In the genomic region with DNA sequence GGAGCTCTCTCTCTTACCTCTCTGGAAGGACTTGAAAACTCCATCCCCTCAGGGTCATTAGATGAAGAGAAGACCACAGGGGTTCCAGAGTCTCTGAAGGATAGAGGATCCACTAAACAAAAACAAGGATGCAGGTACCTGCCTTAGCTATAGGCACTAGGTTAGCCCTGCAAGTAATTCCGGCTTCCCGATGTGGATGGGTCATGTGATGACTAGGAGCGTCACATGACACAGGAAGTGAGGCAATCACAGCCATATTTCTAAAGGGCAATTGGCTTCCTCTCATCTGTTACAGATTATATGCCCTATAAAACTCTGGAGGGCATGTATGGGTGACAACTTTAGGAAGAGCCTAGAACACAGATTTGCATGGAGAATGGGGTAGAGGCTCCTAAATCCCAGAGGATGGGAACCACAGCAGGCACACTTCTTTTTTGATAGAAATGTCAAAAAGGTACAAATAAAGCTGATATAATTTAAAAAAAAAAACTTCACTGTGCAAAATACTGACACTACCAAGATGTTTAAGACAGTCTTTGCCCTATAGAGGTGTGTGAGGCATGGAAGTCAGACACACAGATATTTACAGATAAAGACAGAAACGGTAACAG, we compare ENCODE assay signal across 8 cellular contexts. TPM values are rescaled to one million over a fixed set of nuclear protein-coding genes. Genes with fewer than 3 reads are reported as not detected.
DNase-seq lines count a peak whose midpoint lies in the region; ATAC-seq and TF ChIP-seq lines count a peak whose summit lies in the region.

No MANE protein-coding gene starts in this region.

- WGBS in body of pancreas, 2 donors, result 5 to 7% methylated on average over 4 of the region's 4 CpGs

- peak; percentile 43 for ATAC-seq in body of pancreas

- peaks cover 33% of the 10 kb centered on the region for H3K4me1 ChIP-seq in body of pancreas

- H3K27ac ChIP-seq in 22Rv1 (peak overlapping the region; percentile 95), body of pancreas (peak overlapping the region in 1 of 4 donors; percentile 53)

- in situ Hi-C loops in GM18951 (cut with MboI; ENCODE audit: low sequenced_read_pairs, unreplicated experiment), result no loop called here

- no peak overlapping the region for H3K4me3 ChIP-seq in body of pancreas

- H3K9me3 ChIP-seq in body of pancreas, result no peaks in the 10 kb centered on the region

- no peak for TF ChIP-seq CTCF in 22Rv1 (IDR thresholded peaks at IDR 0.05)
- TF ChIP-seq CTCF in body of pancreas (IDR thresholded peaks at IDR 0.05), result no peak

- H3K36me3 ChIP-seq in body of pancreas (replicated peaks in 1 of 2; ENCODE audit: insufficient read depth in 1 of 2, low read depth in 2 of 2), result peaks cover 0 to 2% of the 10 kb centered on the region in 2 donors

- peak; percentile 27 for TF ChIP-seq POLR2A in GM18951 (IDR thresholded peaks at IDR 0.05; ENCODE audit: extremely low read depth, insufficient read depth, insufficient read length)
- no peak for TF ChIP-seq POLR2A in body of pancreas (IDR thresholded peaks at IDR 0.05)

- intact Hi-C loops in body of pancreas (cut with DNase I), result no loop called here

- peak; percentile 67 for DNase-seq in NCI-H2107 (lab: John Stamatoyannopoulos, UW)
- DNase-seq in T-helper 22 cell (ENCODE audit: low read depth), result peak; percentile 60
- DNase-seq in body of pancreas, result peak; percentile 72 to 86 (median 81)
- peak; percentile 79 to 88 for DNase-seq in hippocampal formation (lab: John Stamatoyannopoulos, UW)
- peak; percentile 75 for DNase-seq in renal cortical epithelial cell (ENCODE audit: low read depth)
- no peak for DNase-seq in 8988T

- H3K27me3 ChIP-seq in body of pancreas, result no peaks in the 10 kb centered on the region

RNA-seq across cellular contexts. Expression of a gene that starts 14.1 kb away (rescaled TPM):
- total RNA-seq in body of pancreas (10 to 100 TPM in 1 of 2 donors, 1 to 10 TPM in 1; 6.2 to 12.2 TPM), renal cortical epithelial cell (5.6 and 10.2 TPM in 2 replicates)

RNA-seq across cellular contexts. Expression of a gene that starts 21.0 kb away (rescaled TPM):
- total RNA-seq in body of pancreas (10 to 100 TPM; 36.8 to 38.9 TPM), renal cortical epithelial cell (23.6 and 42.1 TPM in 2 replicates)

RNA-seq across cellular contexts. Expression of a gene that starts 32.1 kb away (rescaled TPM):
- total RNA-seq in body of pancreas (10 to 100 TPM; 36.6 to 40.7 TPM), renal cortical epithelial cell (12.0 and 33.1 TPM in 2 replicates)

RNA-seq across cellular contexts. Expression of a gene that starts 32.7 kb away (rescaled TPM):
- total RNA-seq in body of pancreas, result 10 to 100 TPM in 1 of 2 donors, 1 to 10 TPM in 1; 5.9 to 16.3 TPM
- total RNA-seq in renal cortical epithelial cell, result 36.8 and 72.8 TPM in 2 replicates

RNA-seq across cellular contexts. Expression of a gene that starts 33.5 kb away (rescaled TPM):
- total RNA-seq in body of pancreas (10 to 100 TPM; 15.0 to 21.1 TPM), renal cortical epithelial cell (21.7 and 52.9 TPM in 2 replicates)
